Comparison of ENCODE assay signal across 24 cellular contexts in the genomic region with DNA sequence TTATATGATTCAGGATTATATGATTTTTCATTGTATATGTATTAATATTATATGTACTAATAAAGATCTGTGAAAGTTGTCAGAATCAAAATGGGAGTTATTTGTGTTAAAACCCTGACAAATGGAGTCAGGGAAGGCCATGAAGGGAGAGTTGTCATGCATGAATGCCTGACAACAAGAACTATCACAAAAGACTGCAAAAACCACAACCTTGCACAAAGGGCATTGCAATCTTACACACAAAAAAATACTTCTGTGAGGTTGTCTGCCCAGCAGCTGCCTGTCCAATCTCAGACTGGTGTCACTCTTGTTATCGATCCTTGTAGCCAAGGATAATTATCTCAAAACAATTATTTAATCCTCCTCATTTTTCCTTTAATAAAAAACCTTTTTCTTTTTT.
"Had no signal": no experiment of that assay in that cellular context is flagged by ENCODE, and none has a peak within 500 bp of the region (broad histone marks: within the 10 kb centered on the region; RNA-seq: fewer than 3 reads in every experiment).

No MANE protein-coding gene starts in this region.

- H3K36me3 Mint-ChIP-seq: activated naive CD8-positive, alpha-beta T cell treated with anti-CD3 and anti-CD28 coated beads, Interleukin-2, amount 10 ng/mL, durations not matched to agents 7 days and 5 days; brain; natural killer cell treated with Interleukin-12 subunit alpha and Interleukin-12 subunit beta and Interleukin-15 and Interleukin-18, amount 100 ng/mL, for 72 hours had no signal

- H3K9me3 ChIP-seq: left lung, prostate gland, tibial artery had no signal

- H3K27ac Mint-ChIP-seq: activated CD4-positive, alpha-beta memory T cell treated with anti-CD3 and anti-CD28 coated beads, Interleukin-2, amount 10 ng/mL, durations not matched to agents 7 days and 5 days; activated CD8-positive, alpha-beta memory T cell treated with anti-CD3 and anti-CD28 coated beads, Interleukin-2, amount 10 ng/mL, durations not matched to agents 7 days and 5 days; activated naive CD8-positive, alpha-beta T cell treated with anti-CD3 and anti-CD28 coated beads, Interleukin-2, amount 10 ng/mL, durations not matched to agents 7 days and 5 days; activated T-helper 2 cell treated with anti-CD3 and anti-CD28 coated beads, Interferon-gamma antibody, Interleukin-2, Interleukin-4, amounts not matched to agents 10 μg/mL and 5 μg/mL and 100 μg/mL, durations not matched to agents 14 hours and 24 hours and 36 hours; brain; endodermal cell; mesothelial cell of epicardium had no signal

- H3K27me3 Mint-ChIP-seq: activated CD4-positive, alpha-beta memory T cell treated with anti-CD3 and anti-CD28 coated beads, Interleukin-2, amount 10 ng/mL, durations not matched to agents 7 days and 5 days; activated CD8-positive, alpha-beta memory T cell treated with anti-CD3 and anti-CD28 coated beads, Interleukin-2, amount 10 ng/mL, durations not matched to agents 7 days and 5 days; brain; natural killer cell treated with Interleukin-12 subunit alpha and Interleukin-12 subunit beta and Interleukin-15 and Interleukin-18, amount 100 ng/mL, for 72 hours had no signal

- H3K27me3 ChIP-seq: left lung, tibial artery had no signal

- H3K9me3 Mint-ChIP-seq: activated CD4-positive, alpha-beta memory T cell treated with anti-CD3 and anti-CD28 coated beads, Interleukin-2, amount 10 ng/mL, durations not matched to agents 7 days and 5 days; endodermal cell; natural killer cell treated with Interleukin-12 subunit alpha and Interleukin-12 subunit beta and Interleukin-15 and Interleukin-18, amount 100 ng/mL, for 72 hours had no signal

- H3K4me3 Mint-ChIP-seq: activated CD4-positive, alpha-beta memory T cell treated with anti-CD3 and anti-CD28 coated beads, Interleukin-2, amount 10 ng/mL, durations not matched to agents 7 days and 5 days; activated CD8-positive, alpha-beta memory T cell treated with anti-CD3 and anti-CD28 coated beads, Interleukin-2, amount 10 ng/mL, durations not matched to agents 7 days and 5 days; activated naive CD8-positive, alpha-beta T cell treated with anti-CD3 and anti-CD28 coated beads, Interleukin-2, amount 10 ng/mL, durations not matched to agents 7 days and 5 days; brain; endodermal cell; mesothelial cell of epicardium; natural killer cell treated with Interleukin-12 subunit alpha and Interleukin-12 subunit beta and Interleukin-15 and Interleukin-18, amount 100 ng/mL, for 72 hours had no signal

- H3K4me3 ChIP-seq: left lung, prostate gland, tibial artery had no signal

- H3K4me1 Mint-ChIP-seq: brain, endodermal cell, mesothelial cell of epicardium had no signal

- H3K27ac ChIP-seq: epithelial cell of prostate, left lung, prostate gland, tibial artery had no signal

- ATAC-seq: activated CD8-positive, alpha-beta memory T cell treated with anti-CD3 and anti-CD28 coated beads, Interleukin-2, amount 10 ng/mL, durations not matched to agents 7 days and 5 days; left lung; natural killer cell treated with Interleukin-12 subunit alpha and Interleukin-12 subunit beta and Interleukin-15 and Interleukin-18, amount 100 ng/mL, for 72 hours; right cardiac atrium; stimulated activated naive CD8-positive, alpha-beta T cell treated with anti-CD3 and anti-CD28 coated beads, Interleukin-15, Interleukin-2, amounts not matched to agents 100 U/mL and 50 U/mL, for 24 hours had no signal

- H3K36me3 ChIP-seq: left lung, prostate gland, tibial artery had no signal

- DNase-seq: activated CD4-positive, alpha-beta memory T cell treated with anti-CD3 and anti-CD28 coated beads, Interleukin-2, amount 10 ng/mL, durations not matched to agents 7 days and 5 days; activated CD4-positive, alpha-beta T cell treated with anti-CD3 and anti-CD28 coated beads for 48 hours; activated CD4-positive, CD25-positive, alpha-beta regulatory T cell; activated CD8-positive, alpha-beta memory T cell treated with anti-CD3 and anti-CD28 coated beads, Interleukin-2, amount 10 ng/mL, durations not matched to agents 7 days and 5 days; activated naive CD4-positive, alpha-beta T cell treated with Interleukin-2 at 50 U/mL for 16 hours; activated naive CD8-positive, alpha-beta T cell treated with anti-CD3 and anti-CD28 coated beads, Interleukin-2, amount 10 ng/mL, durations not matched to agents 7 days and 5 days; central memory CD4-positive, alpha-beta T cell; endodermal cell; foreskin fibroblast; glutamatergic neuron; hypothalamus; islet precursor cell; left lung; right cardiac atrium; stimulated activated CD4-positive, alpha-beta T cell treated with anti-CD3 and anti-CD28 coated beads, Interleukin-2, amount 100 ng/mL, for 24 hours; stimulated activated naive CD8-positive, alpha-beta T cell treated with anti-CD3 and anti-CD28 coated beads, Interleukin-15, Interleukin-2, amounts not matched to agents 100 U/mL and 50 U/mL, for 24 hours; substantia nigra; tibial artery had no signal

- H3K4me1 ChIP-seq: left lung, prostate gland, tibial artery had no signal
